Comparison of ENCODE assay signal across 9 cellular contexts in the genomic region with DNA sequence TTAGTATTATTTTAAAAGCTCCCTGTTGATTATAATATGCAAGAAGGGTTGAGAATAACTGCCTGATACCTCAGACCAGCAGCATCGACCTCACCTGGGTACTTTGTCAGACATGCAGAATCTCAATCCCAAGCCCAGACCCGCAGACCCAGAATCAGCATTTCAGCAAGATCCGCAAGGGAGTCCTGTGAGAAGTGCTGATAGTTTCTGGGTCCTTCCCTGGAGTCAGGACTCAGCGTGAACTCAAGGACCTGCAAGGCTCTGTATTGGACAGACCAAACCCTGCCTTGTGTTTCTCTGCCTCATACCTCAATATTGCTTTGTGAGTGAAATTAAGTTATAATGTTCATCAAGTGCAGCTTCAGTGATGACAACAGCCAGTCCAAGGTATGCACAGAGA.
"Had no signal": no experiment of that assay in that cellular context is flagged by ENCODE, and none has a peak within 500 bp of the region (broad histone marks: within the 10 kb centered on the region; RNA-seq: fewer than 3 reads in every experiment).

No MANE protein-coding gene starts in this region.

- H3K27ac Mint-ChIP-seq: HFFc6 had no signal

- H3K4me3 ChIP-seq: HAP-1 had no signal

- H3K36me3 Mint-ChIP-seq: IgD-negative memory B cell had no signal

- H3K27ac ChIP-seq: HL-60 had no signal

- H3K36me3 ChIP-seq: HAP-1 had no signal

- H3K4me3 Mint-ChIP-seq: HFFc6, IgD-negative memory B cell had no signal

- DNase-seq: GOT3, H7, HFFc6, KG1 had no signal

- H3K4me1 ChIP-seq: HAP-1 had no signal

- ATAC-seq: HCT116, HepG2 had no signal

- H3K9me3 ChIP-seq: HAP-1 had no signal
